In genomic region chr19:13071444-13072205, GRCh38 we compare ENCODE assay signal across 24 cellular contexts. TPM values are rescaled to one million over a fixed set of nuclear protein-coding genes. Genes with fewer than 3 reads are reported as not detected.
A peak's percentile ranks its signal among the peaks of the same experiment; 100 is the strongest.
DNase-seq lines count a peak whose midpoint lies in the region; ATAC-seq and TF ChIP-seq lines count a peak whose summit lies in the region.
"Had no signal": no experiment of that assay in that cellular context is flagged by ENCODE, and none has a peak within 500 bp of the region (broad histone marks: within the 10 kb centered on the region; RNA-seq: fewer than 3 reads in every experiment).

No MANE protein-coding gene starts in this region.

- DNase-seq in right atrium auricular region (ENCODE audit: low spot score): no peak
- no peak for DNase-seq in right cardiac atrium
- DNase-seq in dorsolateral prefrontal cortex: no peak
- no peak for DNase-seq in Caco-2
- no peak for DNase-seq in activated gamma-delta T cell (lab: John Stamatoyannopoulos, UW)
- DNase-seq in HFFc6: no peak
- DNase-seq: ACHN; activated CD4-positive, alpha-beta memory T cell treated with anti-CD3 and anti-CD28 coated beads for 36 hours; activated CD4-positive, CD25-positive, alpha-beta regulatory T cell; Calu3; effector CD8-positive, alpha-beta T cell; foreskin fibroblast; HCEC 1CT; IMR-90; NCI-H1092 treated with DMSO at 0.1 percent for 48 hours; NCI-H2081 had no signal

- H3K4me1 ChIP-seq in right atrium auricular region (peaks cover 0 to 80% of the 10 kb centered on the region in 2 donors), right cardiac atrium (ENCODE audit: control insufficient read depth, insufficient read depth, low read length) (peaks cover 34% of the 10 kb centered on the region), skeletal muscle tissue (ENCODE audit: control insufficient read depth in 3 of 3, insufficient read depth in 3 of 3, low read length in 3 of 3) (peaks cover 78 to 92% (median 84%) of the 10 kb centered on the region in 3 donors), Caco-2 (peaks cover 16% of the 10 kb centered on the region)
- H3K4me1 ChIP-seq: parathyroid adenoma had no signal

- 72% methylated on average over 9 of the region's 9 CpGs for WGBS in right cardiac atrium

- H3K36me3 Mint-ChIP-seq in Caco-2 (ENCODE audit: insufficient read depth, unreplicated experiment) (no peaks in the 10 kb centered on the region), HFFc6 (ENCODE audit: low read depth) (peaks cover 9% of the 10 kb centered on the region; the same call in 1 of the 2 replicates)
- H3K36me3 Mint-ChIP-seq: activated CD4-positive, alpha-beta memory T cell treated with anti-CD3 and anti-CD28 coated beads for 36 hours had no signal

- H3K9me3 Mint-ChIP-seq in Caco-2 (ENCODE audit: unreplicated experiment) (no peaks in the 10 kb centered on the region), HFFc6 (no peaks in the 10 kb centered on the region)
- H3K9me3 Mint-ChIP-seq: activated CD4-positive, alpha-beta memory T cell treated with anti-CD3 and anti-CD28 coated beads for 36 hours; activated T-helper 2 cell treated with anti-CD3 and anti-CD28 coated beads, Interferon-gamma antibody, Interleukin-2, Interleukin-4, amounts not matched to agents 10 μg/mL and 5 μg/mL and 100 μg/mL, durations not matched to agents 14 hours and 24 hours and 36 hours; stimulated activated naive CD8-positive, alpha-beta T cell treated with anti-CD3 and anti-CD28 coated beads, Interleukin-15, Interleukin-2, amounts not matched to agents 100 ng/mL and 50 ng/mL, for 24 hours had no signal

- H3K36me3 ChIP-seq in right atrium auricular region (peaks cover 21% of the 10 kb centered on the region), skeletal muscle tissue (ENCODE audit: control insufficient read depth in 3 of 3, insufficient read depth in 3 of 3, low read length in 3 of 3) (peaks cover 30 to 32% (median 31%) of the 10 kb centered on the region in 3 donors), Caco-2 (ENCODE audit: control insufficient read depth, insufficient read depth, low read length) (no peaks in the 10 kb centered on the region)

- CTCF ChIA-PET in Caco-2 (lab: Charles Lee): no interaction called here

- H3K4me1 Mint-ChIP-seq in Caco-2 (ENCODE audit: low read depth, unreplicated experiment) (peaks cover 8% of the 10 kb centered on the region), HFFc6 (ENCODE audit: low read depth) (no peaks in the 10 kb centered on the region)

- H3K27ac Mint-ChIP-seq in Caco-2 (ENCODE audit: unreplicated experiment) (no peak overlapping the region), HFFc6 (no peak overlapping the region)
- H3K27ac Mint-ChIP-seq: activated CD4-positive, alpha-beta memory T cell treated with anti-CD3 and anti-CD28 coated beads for 36 hours; activated naive CD8-positive, alpha-beta T cell; activated T-helper 2 cell treated with anti-CD3 and anti-CD28 coated beads, Interferon-gamma antibody, Interleukin-2, Interleukin-4, amounts not matched to agents 10 μg/mL and 5 μg/mL and 100 μg/mL, durations not matched to agents 14 hours and 24 hours and 36 hours; stimulated activated naive CD8-positive, alpha-beta T cell treated with anti-CD3 and anti-CD28 coated beads, Interleukin-15, Interleukin-2, amounts not matched to agents 100 ng/mL and 50 ng/mL, for 24 hours had no signal

- intact Hi-C loops in right cardiac atrium (cut with DNase I) (no loop called here), dorsolateral prefrontal cortex (cut with DNase I) (no loop called here), Caco-2 (cut with micrococcal nuclease; ENCODE audit: unreplicated experiment) (no loop called here)

- H3K27me3 Mint-ChIP-seq in Caco-2 (ENCODE audit: insufficient read depth, unreplicated experiment) (no peaks in the 10 kb centered on the region), HFFc6 (ENCODE audit: insufficient read depth) (no peaks in the 10 kb centered on the region)
- H3K27me3 Mint-ChIP-seq: activated CD4-positive, alpha-beta memory T cell treated with anti-CD3 and anti-CD28 coated beads for 36 hours; activated naive CD8-positive, alpha-beta T cell; stimulated activated naive CD8-positive, alpha-beta T cell treated with anti-CD3 and anti-CD28 coated beads, Interleukin-15, Interleukin-2, amounts not matched to agents 100 ng/mL and 50 ng/mL, for 24 hours had no signal

- H3K27me3 ChIP-seq in right atrium auricular region (no peaks in the 10 kb centered on the region), right cardiac atrium (ENCODE audit: control insufficient read depth, insufficient read depth) (no peaks in the 10 kb centered on the region), dorsolateral prefrontal cortex (no peaks in the 10 kb centered on the region), skeletal muscle tissue (ENCODE audit: control insufficient read depth in 3 of 3, insufficient read depth in 3 of 3, low read length in 3 of 3) (no peaks in the 10 kb centered on the region), Caco-2 (replicated peaks; ENCODE audit: control insufficient read depth, insufficient read depth, low read length) (no peaks in the 10 kb centered on the region)

- peak overlapping the region in 2 of 3 donors; percentile 83 to 95 for H3K9ac ChIP-seq in skeletal muscle tissue (ENCODE audit: low read depth in 1 of 3, low read length in 3 of 3)
- H3K9ac ChIP-seq: parathyroid adenoma had no signal

- H3K4me3 ChIP-seq in right atrium auricular region (no peak overlapping the region), right cardiac atrium (ENCODE audit: low read length) (no peak overlapping the region), dorsolateral prefrontal cortex (peak overlapping the region in 17 of 59 donors; percentile 4 to 56 (median 37)), skeletal muscle tissue (ENCODE audit: low read length in 3 of 3) (peak overlapping the region in 2 of 3 donors; percentile 64 to 70), Caco-2 (ENCODE audit: low read depth, low read length) (no peak overlapping the region)

- H3K4me3 Mint-ChIP-seq in Caco-2 (ENCODE audit: unreplicated experiment) (no peak overlapping the region), HFFc6 (no peak overlapping the region)
- H3K4me3 Mint-ChIP-seq: activated CD4-positive, alpha-beta memory T cell treated with anti-CD3 and anti-CD28 coated beads for 36 hours; activated naive CD8-positive, alpha-beta T cell; stimulated activated naive CD8-positive, alpha-beta T cell treated with anti-CD3 and anti-CD28 coated beads, Interleukin-15, Interleukin-2, amounts not matched to agents 100 ng/mL and 50 ng/mL, for 24 hours had no signal

- H3K27ac ChIP-seq in right atrium auricular region (peak overlapping the region; percentile 43 to 91), right cardiac atrium (ENCODE audit: low read length) (no peak overlapping the region), dorsolateral prefrontal cortex (peak overlapping the region; percentile 76 to 100 (median 99)), skeletal muscle tissue (ENCODE audit: low read depth, low read length) (peak overlapping the region; percentile 90)
- H3K27ac ChIP-seq: parathyroid adenoma had no signal

- POLR2A ChIA-PET in Caco-2 (lab: Charles Lee): no interaction called here

- no peak for TF ChIP-seq CTCF in right atrium auricular region (IDR thresholded peaks at IDR 0.05)
- no peak for TF ChIP-seq CTCF in dorsolateral prefrontal cortex (IDR thresholded peaks at IDR 0.05 in 54 of 56, conservative IDR thresholded peaks at IDR 0.05 in 2 of 56; ENCODE audit: low read depth in 1 of 56, partially characterized antibody in 56 of 56)
- no peak for TF ChIP-seq CTCF in Caco-2 (IDR thresholded peaks at IDR 0.05; ENCODE audit: insufficient read depth in 1 of 2, low read depth in 1 of 2, low read length in 1 of 2, severe bottlenecking in 1 of 2, unreplicated experiment in 1 of 2)
- TF ChIP-seq CTCF in HFFc6 (IDR thresholded peaks at IDR 0.05): no peak

- ATAC-seq in right cardiac atrium (no peak), HG03095 (IDR thresholded peaks at IDR 0.05; ENCODE audit: unreplicated experiment) (no peak)
- ATAC-seq: Right ventricle myocardium inferior had no signal

- no TSS peak for BruUV-seq in Caco-2 (replicated peaks; lab: Mats Ljungman, UMichigan)

- H3K9me3 ChIP-seq in right atrium auricular region: no peaks in the 10 kb centered on the region
- no peaks in the 10 kb centered on the region for H3K9me3 ChIP-seq in right cardiac atrium (ENCODE audit: control insufficient read depth, low read length)
- no peaks in the 10 kb centered on the region for H3K9me3 ChIP-seq in skeletal muscle tissue (ENCODE audit: control insufficient read depth in 3 of 3, low read length in 3 of 3)
- no peaks in the 10 kb centered on the region for H3K9me3 ChIP-seq in Caco-2

RNA-seq across cellular contexts. Expression of gene LYL1, which starts 31.0 kb away (rescaled TPM):
- total RNA-seq in right atrium auricular region (10 to 100 TPM; 10.2 to 15.3 TPM), right cardiac atrium (10 to 100 TPM in 2 of 4 donors, 1 to 10 TPM in 2; 8.0 to 11.9 (median 10.1) TPM), dorsolateral prefrontal cortex (10 to 100 TPM in 2 of 120 experiments, 1 to 10 TPM in 118; 1.0 to 11.8 (median 4.5) TPM), skeletal muscle tissue (13.6 TPM), Caco-2 (2022) (0.35 and 0.59 TPM in 2 replicates)
- polyA plus RNA-seq in right cardiac atrium: 8.0 TPM
- total RNA-seq in HFFc6 (2021; fragmentation: NEBNext Ultra II Directional; extraction: Animal tissue kit (Norgen Biotek cat#: 25700)): 1 to 10 TPM; 1.5 to 5.1 (median 4.2) TPM
- total RNA-seq: Calu3 had no signal
- polyA plus RNA-seq: neural cell had no signal

RNA-seq across cellular contexts. Expression of gene TRMT1, which starts 44.9 kb away (rescaled TPM):
- total RNA-seq in right atrium auricular region (10 to 100 TPM; 13.6 to 15.0 TPM), right cardiac atrium (10 to 100 TPM; 14.8 to 22.2 (median 17.5) TPM), dorsolateral prefrontal cortex (10 to 100 TPM; 30.6 to 70.9 (median 40.8) TPM), skeletal muscle tissue (13.0 TPM), Caco-2 (2022) (42.6 and 46.4 TPM in 2 replicates)
- polyA plus RNA-seq in right cardiac atrium: 19.9 TPM
- total RNA-seq in HFFc6 (2021; fragmentation: NEBNext Ultra II Directional; extraction: Animal tissue kit (Norgen Biotek cat#: 25700)): 10 to 100 TPM; 36.3 to 49.9 (median 39.6) TPM

RNA-seq across cellular contexts. Expression of gene NACC1, which starts 46.4 kb away (rescaled TPM):
- 10 to 100 TPM; 25.4 to 27.3 TPM for total RNA-seq in right atrium auricular region
- 10 to 100 TPM; 27.6 to 44.2 (median 40.2) TPM for total RNA-seq in right cardiac atrium
- polyA plus RNA-seq in right cardiac atrium: 40.2 TPM
- 100 to 1,000 TPM in 5 of 120 experiments, 10 to 100 TPM in 115; 54.8 to 122 (median 79.3) TPM for total RNA-seq in dorsolateral prefrontal cortex
- total RNA-seq in skeletal muscle tissue: 10.4 TPM
- 89.6 and 92.7 TPM in 2 replicates for total RNA-seq in Caco-2 (2022)
- 100 to 1,000 TPM; 126 to 146 (median 139) TPM for total RNA-seq in HFFc6 (2021; fragmentation: NEBNext Ultra II Directional; extraction: Animal tissue kit (Norgen Biotek cat#: 25700))

Comparison
In these comparisons a context has a peak if more than half of its experiments do, and no peak if none do; other contexts are left out.
1. H3K4me3 ChIP-seq: peak in skeletal muscle tissue (2 of 3); none in right atrium auricular region (0 of 2), right cardiac atrium (single experiment) and Caco-2 (single experiment).